In genomic region chr17:79045001-79045729, GRCh38 we compare ENCODE assay signal across 2 cellular contexts.
A peak's percentile ranks its signal among the peaks of the same experiment; 100 is the strongest.
TF ChIP-seq lines count a peak whose summit lies in the region.

No MANE protein-coding gene starts in this region.

TF ChIP-seq in HepG2, 621 proteins besides CTCF, POLR2A, EP300 and RAD21:
- TF ChIP-seq ATF1 (CRISPR knock-in tag; IDR thresholded peaks at IDR 0.05) (no peak), ZNF407 (CRISPR knock-in tag; IDR thresholded peaks at IDR 0.05; ENCODE audit: not compliant biosample characterization) (no peak), KDM2A (CRISPR knock-in tag; IDR thresholded peaks at IDR 0.05; ENCODE audit: borderline replicate concordance, low read depth) (no peak), RXRA (CRISPR knock-in tag; IDR thresholded peaks at IDR 0.05) (0 out of 2 replicates have a peak, but pooled peaks have one; percentile 5), GABPB1 (CRISPR knock-in tag; IDR thresholded peaks at IDR 0.05) (no peak)
TF ChIP-seq in HepG2: peak in this region for 1.

TF ChIP-seq in IMR-90, 13 proteins besides CTCF, POLR2A, EP300 and RAD21:
- TF ChIP-seq ELK1 (IDR thresholded peaks at IDR 0.05; ENCODE audit: borderline replicate concordance, low read depth, low read length): no peak
- no peak for TF ChIP-seq RFX5 (IDR thresholded peaks at IDR 0.05; ENCODE audit: low read depth, low read length)
- no peak for TF ChIP-seq CHD1 (IDR thresholded peaks at IDR 0.05; ENCODE audit: low read depth, low read length)
- no peak for TF ChIP-seq MAZ (IDR thresholded peaks at IDR 0.05; ENCODE audit: borderline replicate concordance, low read depth, low read length)
- no peak for TF ChIP-seq MAFK (IDR thresholded peaks at IDR 0.05; ENCODE audit: low read depth, low read length)
- no peak for TF ChIP-seq SMC3 (IDR thresholded peaks at IDR 0.05; ENCODE audit: low read depth, low read length)
- no peak for TF ChIP-seq FOS (IDR thresholded peaks at IDR 0.05; ENCODE audit: low read depth, low read length)
- no peak for TF ChIP-seq USF2 (IDR thresholded peaks at IDR 0.05; ENCODE audit: low read depth, low read length)
- TF ChIP-seq BHLHE40 (IDR thresholded peaks at IDR 0.05; ENCODE audit: low read depth, low read length): no peak
- TF ChIP-seq CEBPB (IDR thresholded peaks at IDR 0.05; ENCODE audit: low read depth, low read length): no peak
- TF ChIP-seq RCOR1 (IDR thresholded peaks at IDR 0.05; ENCODE audit: insufficient replicate concordance, low read length): no peak
- TF ChIP-seq NFE2L2 (IDR thresholded peaks at IDR 0.05; ENCODE audit: low read depth, low read length): no peak
- no peak for TF ChIP-seq MXI1 (IDR thresholded peaks at IDR 0.05; ENCODE audit: borderline replicate concordance, low read depth, low read length)
